15 cellular contexts compared by ENCODE assay signal in genomic region chr21:37339527-37339889, GRCh38. TPM values are rescaled to one million over a fixed set of nuclear protein-coding genes. Genes with fewer than 3 reads are reported as not detected.
DNase-seq lines count a peak whose midpoint lies in the region; ATAC-seq, FAIRE-seq and TF ChIP-seq lines count a peak whose summit lies in the region.
"Had no signal": no experiment of that assay in that cellular context is flagged by ENCODE, and none has a peak within 500 bp of the region (broad histone marks: within the 10 kb centered on the region; RNA-seq: fewer than 3 reads in every experiment).

No MANE protein-coding gene starts in this region.

- H3K9me1 ChIP-seq in K562 (ENCODE audit: control insufficient read depth, insufficient read depth, low read length): no peaks in the 10 kb centered on the region

- no peak overlapping the region for H2BK5ac ChIP-seq in neuronal stem cell (ENCODE audit: low read length)

- no peaks in the 10 kb centered on the region for H3K4me1 Mint-ChIP-seq in stimulated activated memory B cell treated with anti-CD40 and anti-IgM and Interleukin-4, amounts not matched to agents 10 μg/mL and 1 μg/mL and 100 μg/mL, for 72 hours

- CTCF ChIA-PET in K562 (lab: Yijun Ruan, JAX; ENCODE audit: low intra/inter-chr PET ratio): no interaction called here

- in situ Hi-C loops in K562 (cut with MboI): no loop called here

- H3K18ac ChIP-seq in neuronal stem cell (ENCODE audit: low read length): no peak overlapping the region

- no peaks in the 10 kb centered on the region for H3K79me2 ChIP-seq in K562 (ENCODE audit: control insufficient read depth, insufficient read depth, low read length)

- peak; percentile 21 for DNase-seq in M059J (ENCODE audit: low read depth)
- DNase-seq in K562 (ENCODE audit: extremely low read depth in 1 of 4, low spot score in 3 of 4): no peak
- DNase-seq in left lung: no peak
- no peak for DNase-seq in thoracic aorta (ENCODE audit: low spot score)
- DNase-seq in neuronal stem cell (ENCODE audit: low spot score): no peak
- DNase-seq in SW480 (ENCODE audit: low spot score): no peak
- DNase-seq: activated naive CD4-positive, alpha-beta T cell treated with Interleukin-2 at 50 U/mL for 16 hours; CD4-positive, alpha-beta memory T cell; NCI-H1417; stimulated activated CD4-positive, alpha-beta T cell treated with anti-CD3 and anti-CD28 coated beads, Interleukin-4, amount 100 ng/mL, for 24 hours had no signal

- H3K4me3 Mint-ChIP-seq in stimulated activated memory B cell treated with anti-CD40 and anti-IgM and Interleukin-4, amounts not matched to agents 10 μg/mL and 1 μg/mL and 100 μg/mL, for 72 hours: no peak overlapping the region
- H3K4me3 Mint-ChIP-seq: CD4-positive, alpha-beta memory T cell had no signal

- no peak for ATAC-seq in K562
- no peak for ATAC-seq in left lung
- no peak for ATAC-seq in thoracic aorta (ENCODE audit: insufficient number of reproducible peaks, low FRiP score, low read depth)
- no peak for ATAC-seq in stimulated activated memory B cell treated with anti-CD40 and anti-IgM and Interleukin-4, amounts not matched to agents 10 μg/mL and 1 μg/mL and 100 μg/mL, for 72 hours
- ATAC-seq in HG02588 (IDR thresholded peaks at IDR 0.05; ENCODE audit: unreplicated experiment): no peak
- ATAC-seq: activated CD4-positive, CD25-positive, alpha-beta regulatory T cell treated with anti-CD3 and anti-CD28 coated beads, Interleukin-2, amount 50 U/mL, for 24 hours had no signal

- H2AFZ ChIP-seq in K562 (ENCODE audit: low read depth, low read length) (peak overlapping the region; percentile 92), neuronal stem cell (ENCODE audit: low read length) (no peak overlapping the region)

- H3K23ac ChIP-seq in neuronal stem cell (ENCODE audit: low read depth, low read length, poor library complexity): no peak overlapping the region

- H3K4me3 ChIP-seq in K562 (no peak overlapping the region), left lung (no peak overlapping the region), thoracic aorta (no peak overlapping the region), neuronal stem cell (ENCODE audit: low read length in 2 of 2) (no peak overlapping the region)
- H3K4me3 ChIP-seq: prostate gland had no signal

- peak overlapping the region; percentile 82; the same call in 2 of the 3 replicates for H3K27ac ChIP-seq in K562 (ENCODE audit: extremely low read depth, low read depth, low read length)
- peak overlapping the region; percentile 64 to 67 for H3K27ac ChIP-seq in left lung
- H3K27ac ChIP-seq in thoracic aorta: peak overlapping the region; percentile 84 to 91
- no peak overlapping the region for H3K27ac ChIP-seq in neuronal stem cell (replicated peaks; ENCODE audit: low read length)

- H3K27me3 ChIP-seq in K562 (ENCODE audit: control insufficient read depth in 2 of 2, insufficient read depth in 2 of 2, low read length in 2 of 2) (no peaks in the 10 kb centered on the region), left lung (no peaks in the 10 kb centered on the region), thoracic aorta (replicated peaks; ENCODE audit: insufficient read depth) (no peaks in the 10 kb centered on the region), neuronal stem cell (ENCODE audit: control insufficient read depth in 3 of 3, insufficient read depth in 3 of 3, low read depth in 1 of 3, low read length in 3 of 3) (no peaks in the 10 kb centered on the region)

- H4K20me1 ChIP-seq in K562 (replicated peaks; ENCODE audit: control insufficient read depth, insufficient read depth, low read length): no peaks in the 10 kb centered on the region

- H3K27me3 Mint-ChIP-seq in stimulated activated memory B cell treated with anti-CD40 and anti-IgM and Interleukin-4, amounts not matched to agents 10 μg/mL and 1 μg/mL and 100 μg/mL, for 72 hours: peaks cover 18% of the 10 kb centered on the region

- no peak for TF ChIP-seq RAD21 in K562 (CRISPR knock-in tag; conservative IDR thresholded peaks at IDR 0.05 in 1 of 2, IDR thresholded peaks at IDR 0.05 in 1 of 2)

- POLR2A ChIA-PET in K562 (lab: Yijun Ruan, JAX): interaction anchor here (0.6 to 2.6 kb wide), 5 partner anchors 8 to 85 kb away, joined by 3 to 15 read pairs (median 3); no protein-coding TSS in a partner anchor

- no peak for TF ChIP-seq POLR2A in K562 (conservative IDR thresholded peaks at IDR 0.05)

- H3K4me1 ChIP-seq in K562 (replicated peaks in 1 of 2; ENCODE audit: control insufficient read depth in 2 of 2, insufficient read depth in 2 of 2, low read length in 2 of 2) (peaks cover 0 to 19% of the 10 kb centered on the region in 2 experiments; a peak in 4 of 5 replicates), left lung (peaks cover 0 to 17% of the 10 kb centered on the region in 2 donors), thoracic aorta (ENCODE audit: control insufficient read depth in 1 of 2, low read depth in 2 of 2) (peaks cover 7 to 19% of the 10 kb centered on the region in 2 donors), neuronal stem cell (ENCODE audit: control insufficient read depth in 2 of 2, insufficient read depth in 1 of 2, low read depth in 1 of 2, low read length in 2 of 2) (peaks cover 2 to 5% of the 10 kb centered on the region in 2 donors)
- H3K4me1 ChIP-seq: prostate gland had no signal

- H3K36me3 Mint-ChIP-seq in stimulated activated memory B cell treated with anti-CD40 and anti-IgM and Interleukin-4, amounts not matched to agents 10 μg/mL and 1 μg/mL and 100 μg/mL, for 72 hours: no peaks in the 10 kb centered on the region
- H3K36me3 Mint-ChIP-seq: CD4-positive, alpha-beta memory T cell had no signal

- no peak for TF ChIP-seq EP300 in K562 (IDR thresholded peaks at IDR 0.05; ENCODE audit: low read length)

- H3K4ac ChIP-seq in neuronal stem cell (ENCODE audit: low read length): no peak overlapping the region

- no peak overlapping the region for H2AK5ac ChIP-seq in neuronal stem cell (ENCODE audit: low read depth, low read length)

- no peaks in the 10 kb centered on the region for H3K36me3 ChIP-seq in K562 (ENCODE audit: control insufficient read depth, insufficient read depth, low read length)
- H3K36me3 ChIP-seq in left lung: no peaks in the 10 kb centered on the region
- no peaks in the 10 kb centered on the region for H3K36me3 ChIP-seq in thoracic aorta
- H3K36me3 ChIP-seq in neuronal stem cell (replicated peaks in 1 of 2; ENCODE audit: control insufficient read depth in 2 of 2, insufficient read depth in 2 of 2, low read length in 2 of 2): no peaks in the 10 kb centered on the region
- H3K36me3 ChIP-seq: prostate gland had no signal

- H3K79me1 ChIP-seq in neuronal stem cell (ENCODE audit: low read depth, low read length): no peaks in the 10 kb centered on the region

- no peak overlapping the region for H3K14ac ChIP-seq in neuronal stem cell (ENCODE audit: low read length)

- no peak overlapping the region for H2BK12ac ChIP-seq in neuronal stem cell (ENCODE audit: low read length)

- intact Hi-C loops in K562 (cut with micrococcal nuclease): no loop called here
- intact Hi-C loops in left lung (cut with DNase I): no loop called here

- H3K9ac ChIP-seq in K562 (ENCODE audit: insufficient read depth in 1 of 2, low read depth in 2 of 2, low read length in 2 of 2): peak overlapping the region in 1 of 2 experiments; percentile 57; a peak in 2 of 4 replicates
- no peak overlapping the region for H3K9ac ChIP-seq in neuronal stem cell (ENCODE audit: low read depth, low read length, poor library complexity)

- 0 out of 2 replicates have a peak, but pooled peaks cover 3% of the 10 kb centered on the region for H3K9me3 ChIP-seq in K562 (replicated peaks; ENCODE audit: control insufficient read depth, insufficient read depth, low read depth, low read length)
- peaks cover 0 to 6% of the 10 kb centered on the region in 2 donors for H3K9me3 ChIP-seq in left lung
- no peaks in the 10 kb centered on the region for H3K9me3 ChIP-seq in thoracic aorta
- H3K9me3 ChIP-seq in neuronal stem cell (replicated peaks in 1 of 2; ENCODE audit: control insufficient read depth in 2 of 2, insufficient read depth in 1 of 2, low read depth in 1 of 2, low read length in 2 of 2): no peaks in the 10 kb centered on the region
- H3K9me3 ChIP-seq: prostate gland had no signal

- BruUV-seq in K562 (replicated peaks; lab: Mats Ljungman, UMichigan): no TSS peak

- H2BK120ac ChIP-seq in neuronal stem cell (ENCODE audit: low read depth, low read length): no peak overlapping the region

- H3K27ac Mint-ChIP-seq in stimulated activated memory B cell treated with anti-CD40 and anti-IgM and Interleukin-4, amounts not matched to agents 10 μg/mL and 1 μg/mL and 100 μg/mL, for 72 hours: no peak overlapping the region
- H3K27ac Mint-ChIP-seq: CD4-positive, alpha-beta memory T cell had no signal

- peaks cover 10% of the 10 kb centered on the region for H3K9me3 Mint-ChIP-seq in stimulated activated memory B cell treated with anti-CD40 and anti-IgM and Interleukin-4, amounts not matched to agents 10 μg/mL and 1 μg/mL and 100 μg/mL, for 72 hours

- TF ChIP-seq CTCF in K562 (IDR thresholded peaks at IDR 0.05 in 2 of 3, conservative IDR thresholded peaks at IDR 0.05 in 1 of 3; ENCODE audit: insufficient read depth in 2 of 3, low read depth in 1 of 3, low read length in 3 of 3) (no peak), left lung (IDR thresholded peaks at IDR 0.05) (no peak), thoracic aorta (IDR thresholded peaks at IDR 0.05) (no peak)

- no peak overlapping the region for H2BK15ac ChIP-seq in neuronal stem cell (ENCODE audit: low read length)

- 50% methylated on average over 1 of the region's 1 CpG for WGBS in K562 (ENCODE audit: insufficient coverage, low coverage, missing lambda C conversion rate)
- WGBS in neuronal stem cell (ENCODE audit: extremely low coverage in 2 of 2, insufficient read length in 2 of 2, insufficient replicate concordance in 1 of 2), 2 donors: no CpG with 5 or more reads among the region's 1 CpG

- no peak overlapping the region for H3K4me2 ChIP-seq in K562 (ENCODE audit: insufficient read depth, low read length)
- no peak overlapping the region for H3K4me2 ChIP-seq in neuronal stem cell (ENCODE audit: insufficient read depth, low read length, poor library complexity, severe bottlenecking)

- FAIRE-seq in K562 (lab: Jason Lieb, UNC): no peak
- FAIRE-seq: GM12891 had no signal

- no peak overlapping the region for H4K91ac ChIP-seq in neuronal stem cell (ENCODE audit: low read depth, low read length, poor library complexity)

- no peak overlapping the region for H4K8ac ChIP-seq in neuronal stem cell (ENCODE audit: low read depth, low read length)

RNA-seq across cellular contexts. Expression of gene DYRK1A, which starts 27.1 kb away (rescaled TPM):
- total RNA-seq in M059J (2014; rRNA removed; shearing (Covaris generic)): 55.5 and 79.8 TPM in 2 replicates
- 104 and 251 TPM in 2 replicates for total RNA-seq in K562 (2011; cell fraction: chromatin; rRNA removed; ENCODE audit: low replicate concordance)
- 52.7 and 60.7 TPM in 2 replicates for total RNA-seq in K562 (2011; cell fraction: nucleolus; rRNA removed)
- 126 and 183 TPM in 2 replicates for total RNA-seq in K562 (2011; cell fraction: nucleoplasm; rRNA removed)
- total RNA-seq in K562 (2014; rRNA removed) (40.2 and 42.3 TPM in 2 replicates), K562 (2014; rRNA removed; fragmentation: Illumina TruSeq; extraction: Trizol) (58.9 and 66.8 TPM in 2 replicates), K562 (2015; rRNA removed; fragmentation: Illumina TruSeq; extraction: Trizol) (55.3 and 57.7 TPM in 2 replicates), K562 (2021) (55.8 and 64.8 TPM in 2 replicates), left lung (10 to 100 TPM; 57.0 to 61.9 TPM), thoracic aorta (10 to 100 TPM; 77.2 to 93.8 TPM)
- polyA plus RNA-seq in K562 (2011; rRNA removed) (59.9 and 65.9 TPM in 2 replicates), K562 (2014; fragmentation: Illumina TruSeq; extraction: Trizol) (35.5 and 36.5 TPM in 2 replicates), K562 (2014; fragmentation: Nextera tagmentation; extraction: Ambion mirVana) (10 to 100 TPM in 1 of 2 experiments, 1 to 10 TPM in 1; 3.7 to 13.2 TPM), K562 (2014; rRNA removed) (29.1 and 32.7 TPM in 2 replicates)
- 49.8 and 58.2 TPM in 2 replicates for polyA plus RNA-seq in K562 (2011; cell fraction: cytosol; rRNA removed)
- 116 and 121 TPM in 2 replicates for polyA plus RNA-seq in K562 (2011; cell fraction: nucleus; rRNA removed)
- 20.9 and 26.2 TPM in 2 replicates for polyA plus RNA-seq in K562 (2012)
- polyA minus RNA-seq in K562 (2011; rRNA and poly(A)+ RNA removed): 174 and 176 TPM in 2 replicates
- 62.1 and 76.3 TPM in 2 replicates for polyA minus RNA-seq in K562 (2011; cell fraction: cytosol; rRNA and poly(A)+ RNA removed)
- polyA minus RNA-seq in K562 (2011; cell fraction: nucleus; rRNA and poly(A)+ RNA removed): 102 and 169 TPM in 2 replicates
- polyA plus RNA-seq in neuronal stem cell (2013, experiment 1 of 2): 33.4 TPM
- 36.0 TPM for polyA plus RNA-seq in neuronal stem cell (2013, experiment 2 of 2)
